Comparison of ENCODE assay signal across 8 cellular contexts in the genomic region with DNA sequence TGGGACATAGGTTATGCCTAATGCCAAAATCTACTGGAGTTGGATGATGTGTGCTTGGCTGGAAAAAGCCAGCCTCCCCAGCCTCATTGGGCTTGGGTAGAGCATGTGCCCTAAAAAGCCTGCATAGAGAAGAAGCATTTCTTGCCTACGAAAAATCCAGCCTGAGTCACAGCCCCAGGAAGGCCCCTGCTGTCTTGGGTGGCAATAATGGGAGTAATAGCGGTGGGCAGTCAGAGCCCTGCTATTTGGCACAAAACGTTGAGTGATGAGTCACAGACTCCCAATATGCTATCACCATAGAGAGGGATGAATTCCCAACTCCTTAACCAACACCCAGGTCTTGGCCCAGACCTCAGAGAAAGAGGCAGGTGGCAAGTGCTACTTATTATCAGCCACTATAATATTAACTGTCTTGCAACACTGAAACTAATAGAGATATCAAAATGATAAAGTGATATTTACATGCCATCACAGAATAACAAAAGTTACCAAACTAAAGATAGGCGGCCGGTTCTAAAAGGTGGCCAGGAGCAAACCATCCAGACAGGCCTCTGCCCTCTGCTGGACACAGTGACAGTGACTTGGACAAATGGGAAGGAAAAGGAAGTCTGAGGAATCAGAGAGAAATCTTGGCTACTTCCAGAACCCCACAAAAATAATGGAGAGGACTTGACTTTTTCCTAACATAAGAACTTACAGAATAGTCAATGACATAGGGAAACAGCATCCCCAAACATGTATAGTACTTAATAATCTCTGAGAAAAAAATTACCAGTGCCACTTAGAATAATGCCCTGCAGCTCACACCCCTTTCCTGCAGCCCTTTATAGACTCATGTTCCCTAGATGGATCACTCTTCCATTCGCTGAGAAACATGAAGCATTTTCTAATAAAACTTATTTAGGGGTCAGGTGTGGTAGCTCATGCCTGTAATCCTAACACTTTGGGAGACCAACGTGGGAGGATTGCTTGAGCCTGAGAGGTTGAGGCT. TPM values are rescaled to one million over a fixed set of nuclear protein-coding genes. Genes with fewer than 3 reads are reported as not detected.
DNase-seq lines count a peak whose midpoint lies in the region; ATAC-seq and TF ChIP-seq lines count a peak whose summit lies in the region.

No MANE protein-coding gene starts in this region.

- DNase-seq in LNCaP clone FGC (ENCODE audit: low read depth) = no peak
- peak; percentile 70 for DNase-seq in colonic mucosa
- DNase-seq in myocyte (ENCODE audit: low read depth) = peak; percentile 95
- DNase-seq in stimulated activated naive B cell treated with anti-CD40 and anti-IgM and Interleukin-4, amounts not matched to agents 10 μg/mL and 1 μg/mL and 100 μg/mL, for 72 hours = no peak
- DNase-seq in activated CD4-positive, alpha-beta T cell treated with anti-CD3 and anti-CD28 coated beads for 48 hours = no peak

- H3K9ac ChIP-seq in colonic mucosa (ENCODE audit: low read depth in 2 of 2, low read length in 2 of 2) = peak overlapping the region in 1 of 2 donors; percentile 40

- peak; percentile 88 for TF ChIP-seq CTCF in C4-2B (conservative IDR thresholded peaks at IDR 0.05)
- TF ChIP-seq CTCF in LNCaP clone FGC (IDR thresholded peaks at IDR 0.05; ENCODE audit: control insufficient read depth, extremely low read depth, insufficient read depth) = peak; percentile 86
- TF ChIP-seq CTCF in colonic mucosa (IDR thresholded peaks at IDR 0.05) = peak; percentile 58

- H3K4me1 Mint-ChIP-seq in activated T-helper 17 cell treated with anti-CD3 and anti-CD28 coated beads, Interleukin-2, amount 50 U/mL, for 72 hours = no peaks in the 10 kb centered on the region
- H3K4me1 Mint-ChIP-seq in stimulated activated naive B cell treated with anti-CD40 and anti-IgM and Interleukin-4, amounts not matched to agents 10 μg/mL and 1 μg/mL and 100 μg/mL, for 72 hours = no peaks in the 10 kb centered on the region

- no peaks in the 10 kb centered on the region for H3K9me3 Mint-ChIP-seq in activated T-helper 17 cell treated with anti-CD3 and anti-CD28 coated beads, Interleukin-2, amount 50 U/mL, for 72 hours
- no peaks in the 10 kb centered on the region for H3K9me3 Mint-ChIP-seq in stimulated activated naive B cell treated with anti-CD40 and anti-IgM and Interleukin-4, amounts not matched to agents 10 μg/mL and 1 μg/mL and 100 μg/mL, for 72 hours

- intact Hi-C loops in colonic mucosa (cut with DNase I) = loop anchor here (2.0 kb wide), 1 partner anchor 56 kb away; no protein-coding TSS in a partner anchor

- peaks cover 64% of the 10 kb centered on the region for H3K36me3 Mint-ChIP-seq in activated T-helper 17 cell treated with anti-CD3 and anti-CD28 coated beads, Interleukin-2, amount 50 U/mL, for 72 hours (ENCODE audit: low read depth)
- H3K36me3 Mint-ChIP-seq in stimulated activated naive B cell treated with anti-CD40 and anti-IgM and Interleukin-4, amounts not matched to agents 10 μg/mL and 1 μg/mL and 100 μg/mL, for 72 hours = peaks cover 9 to 27% of the 10 kb centered on the region in 2 donors

- H3K27ac Mint-ChIP-seq in activated T-helper 17 cell treated with anti-CD3 and anti-CD28 coated beads, Interleukin-2, amount 50 U/mL, for 72 hours = no peak overlapping the region
- no peak overlapping the region for H3K27ac Mint-ChIP-seq in stimulated activated naive B cell treated with anti-CD40 and anti-IgM and Interleukin-4, amounts not matched to agents 10 μg/mL and 1 μg/mL and 100 μg/mL, for 72 hours

- H3K27ac ChIP-seq in C4-2B (no peak overlapping the region), colonic mucosa (peak overlapping the region; percentile 51)

- no peaks in the 10 kb centered on the region for H3K36me3 ChIP-seq in colonic mucosa

- H3K4me3 Mint-ChIP-seq in activated T-helper 17 cell treated with anti-CD3 and anti-CD28 coated beads, Interleukin-2, amount 50 U/mL, for 72 hours = no peak overlapping the region
- no peak overlapping the region for H3K4me3 Mint-ChIP-seq in stimulated activated naive B cell treated with anti-CD40 and anti-IgM and Interleukin-4, amounts not matched to agents 10 μg/mL and 1 μg/mL and 100 μg/mL, for 72 hours

- no peak for ATAC-seq in activated T-helper 17 cell treated with anti-CD3 and anti-CD28 coated beads, Interleukin-2, amount 50 U/mL, for 72 hours (replicated peaks)
- no peak for ATAC-seq in stimulated activated naive B cell treated with anti-CD40 and anti-IgM and Interleukin-4, amounts not matched to agents 10 μg/mL and 1 μg/mL and 100 μg/mL, for 72 hours (replicated peaks)
- no peak for ATAC-seq in HG02759 (IDR thresholded peaks at IDR 0.05; ENCODE audit: unreplicated experiment)

- H3K4me3 ChIP-seq in LNCaP clone FGC (ENCODE audit: low read depth, low read length) (no peak overlapping the region), colonic mucosa (no peak overlapping the region)

- H3K9me3 ChIP-seq in colonic mucosa = no peaks in the 10 kb centered on the region

- H3K27me3 Mint-ChIP-seq in activated T-helper 17 cell treated with anti-CD3 and anti-CD28 coated beads, Interleukin-2, amount 50 U/mL, for 72 hours = no peaks in the 10 kb centered on the region
- H3K27me3 Mint-ChIP-seq in stimulated activated naive B cell treated with anti-CD40 and anti-IgM and Interleukin-4, amounts not matched to agents 10 μg/mL and 1 μg/mL and 100 μg/mL, for 72 hours = no peaks in the 10 kb centered on the region

- no peaks in the 10 kb centered on the region for H3K27me3 ChIP-seq in colonic mucosa

- H3K4me1 ChIP-seq in colonic mucosa = peaks cover 5% of the 10 kb centered on the region

RNA-seq across cellular contexts. Expression of a gene that starts 51.9 kb away (rescaled TPM):
- total RNA-seq in colonic mucosa (100 to 1,000 TPM; 360 to 853 TPM), myocyte (not detected in 2 replicates)
- polyA plus RNA-seq in myocyte (2012) = not detected
- not detected for total RNA-seq in activated T-helper 17 cell treated with anti-CD3 and anti-CD28 coated beads, Interleukin-2, amount 50 U/mL, for 72 hours

Comparison
In these comparisons a context has a peak if more than half of its experiments do, and no peak if none do; other contexts are left out.
1. DNase-seq: peak in colonic mucosa (single experiment) and myocyte (single experiment); none in LNCaP clone FGC (single experiment), stimulated activated naive B cell treated with anti-CD40 and anti-IgM and Interleukin-4, amounts not matched to agents 10 μg/mL and 1 μg/mL and 100 μg/mL, for 72 hours (single experiment) and activated CD4-positive, alpha-beta T cell treated with anti-CD3 and anti-CD28 coated beads for 48 hours (single experiment).
2. RNA of a gene that starts 51.9 kb away (total RNA-seq): 360 to 853 TPM in colonic mucosa; not detected in activated T-helper 17 cell treated with anti-CD3 and anti-CD28 coated beads, Interleukin-2, amount 50 U/mL, for 72 hours and not detected in myocyte; every median in the first group is over 100 times any median in the second.
3. Peak in every context shown above with its lines, with median percentiles within 50 percentile points of each other: CTCF ChIP-seq.